Comparison of ENCODE assay signal across 2 cellular contexts in genomic region chr6:164039954-164040375, GRCh38.
TF ChIP-seq lines count a peak whose summit lies in the region.

No MANE protein-coding gene starts in this region.

TF ChIP-seq in liver, 16 proteins besides CTCF, POLR2A, EP300 and RAD21 (continued from another document):
- TF ChIP-seq REST (IDR thresholded peaks at IDR 0.05) (no peak), TAF1 (conservative IDR thresholded peaks at IDR 0.05) (no peak), MAX (IDR thresholded peaks at IDR 0.05) (no peak), HNF4A (conservative IDR thresholded peaks at IDR 0.05) (no peak), SP1 (IDR thresholded peaks at IDR 0.05) (no peak), FOXA1 (IDR thresholded peaks at IDR 0.05) (no peak), NR2F2 (IDR thresholded peaks at IDR 0.05) (no peak), EGR1 (IDR thresholded peaks at IDR 0.05; ENCODE audit: low read depth in 2 of 2) (no peak), ATF3 (IDR thresholded peaks at IDR 0.05) (no peak), YY1 (IDR thresholded peaks at IDR 0.05) (no peak), JUND (IDR thresholded peaks at IDR 0.05) (no peak)

TF ChIP-seq in HepG2, 621 proteins besides CTCF, POLR2A, EP300 and RAD21 (continued from another document):
- TF ChIP-seq MNT (IDR thresholded peaks at IDR 0.05) = no peak
- TF ChIP-seq KLF12 (CRISPR knock-in tag; IDR thresholded peaks at IDR 0.05; ENCODE audit: borderline replicate concordance) = no peak
- TF ChIP-seq ZNF703 (CRISPR knock-in tag; IDR thresholded peaks at IDR 0.05; ENCODE audit: borderline replicate concordance) = no peak
- no peak for TF ChIP-seq ZNF253 (CRISPR knock-in tag; IDR thresholded peaks at IDR 0.05; ENCODE audit: borderline replicate concordance)
- no peak for TF ChIP-seq REL (CRISPR knock-in tag; conservative IDR thresholded peaks at IDR 0.05)
